ENCODE assay signal across 2 cellular contexts in genomic region chr22:46117206-46118199, GRCh38.
TF ChIP-seq lines count a peak whose summit lies in the region.

No MANE protein-coding gene starts in this region.

TF ChIP-seq in HCT116, 20 proteins besides CTCF, POLR2A, EP300 and RAD21 (continued from another document):
- TF ChIP-seq EZH2 (IDR thresholded peaks at IDR 0.05): no peak

TF ChIP-seq in WTC11, 78 proteins besides CTCF, POLR2A, EP300 and RAD21 (continued from another document):
- TF ChIP-seq AFF4 (CRISPR knock-in tag; IDR thresholded peaks at IDR 0.05; ENCODE audit: borderline replicate concordance) (no peak), ZBTB43 (CRISPR knock-in tag; IDR thresholded peaks at IDR 0.05) (no peak), ZNF219 (CRISPR knock-in tag; IDR thresholded peaks at IDR 0.05; ENCODE audit: borderline replicate concordance) (no peak)
